In genomic region chr2:42978887-42979415, GRCh38 we compare ENCODE assay signal across 25 cellular contexts.
DNase-seq lines count a peak whose midpoint lies in the region; ATAC-seq, FAIRE-seq and TF ChIP-seq lines count a peak whose summit lies in the region.
"Had no signal": no experiment of that assay in that cellular context is flagged by ENCODE, and none has a peak within 500 bp of the region (broad histone marks: within the 10 kb centered on the region; RNA-seq: fewer than 3 reads in every experiment).

No MANE protein-coding gene starts in this region.

- H3K4me2 ChIP-seq in A549 (peak overlapping the region; percentile 42), osteoblast (ENCODE audit: insufficient read depth, low read length) (no peak overlapping the region), GM23338 (no peak overlapping the region)

- no peaks in the 10 kb centered on the region for H3F3A ChIP-seq in GM23338 (replicated peaks; ENCODE audit: low read depth)

- intact Hi-C loops in left colon (cut with DNase I, micrococcal nuclease) = loop anchor here in 1 of 2 donors (10.0 kb wide), 1 partner anchor 506 kb away; no protein-coding TSS in a partner anchor

- H2AFZ ChIP-seq in osteoblast (ENCODE audit: low read length) (no peak overlapping the region), GM23338 (no peak overlapping the region)

- no peaks in the 10 kb centered on the region for H3K9me2 ChIP-seq in GM23338 (ENCODE audit: insufficient read depth)

- H3K9me3 Mint-ChIP-seq in GM23338 = no peaks in the 10 kb centered on the region
- H3K9me3 Mint-ChIP-seq: activated T-helper 17 cell treated with anti-CD3 and anti-CD28 coated beads, Interleukin-2, amount 50 U/mL, for 72 hours; effector memory CD8-positive, alpha-beta T cell; WTC11 had no signal

- H3K36me3 ChIP-seq in H7 (replicated peaks; ENCODE audit: control insufficient read depth, insufficient read depth, low read length) (no peaks in the 10 kb centered on the region), osteoblast (ENCODE audit: insufficient read depth, low read length) (no peaks in the 10 kb centered on the region), GM23338 (ENCODE audit: insufficient read depth) (no peaks in the 10 kb centered on the region)
- H3K36me3 ChIP-seq: esophagus muscularis mucosa, left lung had no signal

- H3K27ac Mint-ChIP-seq in GM23338 = no peak overlapping the region
- H3K27ac Mint-ChIP-seq: activated T-helper 17 cell treated with anti-CD3 and anti-CD28 coated beads, Interleukin-2, amount 50 U/mL, for 72 hours; WTC11 had no signal

- FAIRE-seq in A549 (lab: Jason Lieb, UNC) (no peak), HTR-8/SVneo (lab: Jason Lieb, UNC) (no peak)

- H3K27ac ChIP-seq in A549 (peak overlapping the region; percentile 58 to 73), osteoblast (ENCODE audit: low read depth, low read length) (no peak overlapping the region), GM23338 (ENCODE audit: low read depth) (no peak overlapping the region)
- H3K27ac ChIP-seq: esophagus muscularis mucosa, left lung, psoas muscle had no signal

- no peak overlapping the region for H3K4me3 Mint-ChIP-seq in GM23338
- H3K4me3 Mint-ChIP-seq: activated T-helper 17 cell treated with anti-CD3 and anti-CD28 coated beads, Interleukin-2, amount 50 U/mL, for 72 hours; effector memory CD8-positive, alpha-beta T cell; WTC11 had no signal

- no peak for TF ChIP-seq EP300 in A549 (IDR thresholded peaks at IDR 0.05)

- H3K79me2 ChIP-seq in osteoblast (ENCODE audit: insufficient read depth, low read length) (no peaks in the 10 kb centered on the region), GM23338 (replicated peaks; ENCODE audit: insufficient read depth) (no peaks in the 10 kb centered on the region)

- no peaks in the 10 kb centered on the region for H3K27me3 ChIP-seq in H7 (ENCODE audit: control insufficient read depth, insufficient read depth, low read length)
- no peaks in the 10 kb centered on the region for H3K27me3 ChIP-seq in osteoblast (ENCODE audit: insufficient read depth, low read length)
- no peaks in the 10 kb centered on the region for H3K27me3 ChIP-seq in GM23338 (ENCODE audit: insufficient read depth)
- H3K27me3 ChIP-seq: esophagus muscularis mucosa had no signal

- POLR2A ChIA-PET in A549 (lab: Yijun Ruan, JAX) = interaction anchor here (2.3 kb wide), 1 partner anchor 248 kb away, joined by 8 read pairs; the partner anchor contains the start of gene ZFP36L2

- peaks cover 11% of the 10 kb centered on the region for H3K4me1 Mint-ChIP-seq in GM23338

- CTCF ChIA-PET in A549 (lab: Yijun Ruan, JAX) = interaction anchor here (0.9 to 11.6 kb wide), 13 partner anchors 10 to 506 kb away, joined by 3 to 253 read pairs (median 4); partner anchors contain the start of gene ZFP36L2

- H3K9me3 ChIP-seq in A549 (no peaks in the 10 kb centered on the region), osteoblast (ENCODE audit: low read depth, low read length) (no peaks in the 10 kb centered on the region)
- H3K9me3 ChIP-seq: esophagus muscularis mucosa, left lung, psoas muscle had no signal

- H3K4me3 ChIP-seq in A549 (no peak overlapping the region), H7 (ENCODE audit: insufficient read depth, low read depth, low read length) (no peak overlapping the region), osteoblast (ENCODE audit: insufficient read depth, low read length) (no peak overlapping the region), GM23338 (no peak overlapping the region)
- H3K4me3 ChIP-seq: esophagus muscularis mucosa, left lung, psoas muscle, skin epidermis had no signal

- no peak for TF ChIP-seq POLR2A in A549 (IDR thresholded peaks at IDR 0.05; ENCODE audit: low read length)

- H3K4me1 ChIP-seq in A549 (peaks cover 34% of the 10 kb centered on the region), osteoblast (ENCODE audit: insufficient read depth, low read length) (peaks cover 16% of the 10 kb centered on the region), GM23338 (ENCODE audit: insufficient read depth) (peaks cover 7% of the 10 kb centered on the region; the same call in 1 of the 2 replicates)

- no peak for TF ChIP-seq RAD21 in A549 (conservative IDR thresholded peaks at IDR 0.05 in 1 of 2, IDR thresholded peaks at IDR 0.05 in 1 of 2)

- DNase-seq in A549 (ENCODE audit: low read depth in 1 of 2, low spot score in 1 of 2) (no peak), H7 (peak; percentile 18), left colon (peak in 1 of 2 donors; percentile 5), osteoblast (ENCODE audit: insufficient read length, low spot score, missing footprints) (peak; percentile 36), GM23338 (ENCODE audit: low spot score) (no peak), HTR-8/SVneo (ENCODE audit: insufficient read length, low spot score) (no peak), RPMI8226 (no peak)
- DNase-seq: activated CD4-positive, alpha-beta T cell treated with anti-CD3 and anti-CD28 coated beads, Interleukin-2, amount 50 U/mL, for 48 hours; activated CD8-positive, alpha-beta memory T cell treated with anti-CD3 and anti-CD28 coated beads, Interleukin-2, amount 50 U/mL, for 4 hours; effector memory CD8-positive, alpha-beta T cell; foreskin melanocyte; left lung; midbrain; NCI-H1105; NCI-H2029 treated with DMSO at 0.1 percent for 48 hours; NCI-H345; psoas muscle; Right ventricle myocardium superior; stimulated activated CD4-positive, alpha-beta T cell treated with anti-CD3 and anti-CD28 coated beads, Interleukin-2, amount 100 ng/mL, for 24 hours; T-helper 9 cell had no signal

- H3K27me3 Mint-ChIP-seq in GM23338 (ENCODE audit: insufficient read depth, low read depth, poor library complexity) = peaks cover 9% of the 10 kb centered on the region

- ATAC-seq in A549 (no peak), left colon (peak; percentile 13), GM23338 (no peak), GM21526 (IDR thresholded peaks at IDR 0.05; ENCODE audit: low FRiP score, unreplicated experiment) (no peak)
- ATAC-seq: activated T-helper 17 cell treated with anti-CD3 and anti-CD28 coated beads, Interleukin-2, amount 50 U/mL, for 72 hours; effector memory CD8-positive, alpha-beta T cell; left lung; psoas muscle; WTC11 had no signal

- 78% methylated on average over 7 of the region's 7 CpGs for WGBS in A549 (ENCODE audit: missing lambda C conversion rate)

- TF ChIP-seq CTCF in A549 (IDR thresholded peaks at IDR 0.05) = no peak
- TF ChIP-seq CTCF in osteoblast (IDR thresholded peaks at IDR 0.05; ENCODE audit: extremely low read depth, low read depth, low read length) = no peak
- no peak for TF ChIP-seq CTCF in GM23338 (conservative IDR thresholded peaks at IDR 0.05; ENCODE audit: low read depth in 2 of 2)

- no peaks in the 10 kb centered on the region for H4K20me1 ChIP-seq in osteoblast (ENCODE audit: insufficient read depth, low read length)
- H4K20me1 ChIP-seq in GM23338 (replicated peaks; ENCODE audit: insufficient read depth) = no peaks in the 10 kb centered on the region

- H3K36me3 Mint-ChIP-seq in GM23338 (ENCODE audit: low read depth) = no peaks in the 10 kb centered on the region; the same call in 2 of the 3 replicates
- H3K36me3 Mint-ChIP-seq: WTC11 had no signal

TF ChIP-seq in A549, 52 proteins besides CTCF, POLR2A, EP300 and RAD21:
- no peak for TF ChIP-seq CHD4 (IDR thresholded peaks at IDR 0.05; ENCODE audit: borderline replicate concordance)

TF ChIP-seq in GM23338, 12 proteins besides CTCF, POLR2A, EP300 and RAD21:
- TF ChIP-seq CREB1 (CRISPR knock-in tag; IDR thresholded peaks at IDR 0.05; ENCODE audit: low read depth) (no peak), ZNF331 (CRISPR knock-in tag; IDR thresholded peaks at IDR 0.05; ENCODE audit: low read depth) (no peak), EZH2phosphoT487 (IDR thresholded peaks at IDR 0.05; ENCODE audit: unreplicated experiment) (no peak), NANOG (IDR thresholded peaks at IDR 0.05; ENCODE audit: borderline replicate concordance) (no peak), JUNB (IDR thresholded peaks at IDR 0.05; ENCODE audit: unreplicated experiment) (no peak)

Comparison
In these comparisons a context has a peak if more than half of its experiments do, and no peak if none do; other contexts are left out.
1. DNase-seq: peak in H7 (single experiment) and osteoblast (single experiment); none in A549 (0 of 2), GM23338 (single experiment), HTR-8/SVneo (single experiment) and RPMI8226 (single experiment).
2. H3K27ac ChIP-seq: peak in A549 (2 of 2); none in osteoblast (single experiment) and GM23338 (single experiment).